ENCODE assay signal across 12 cellular contexts in genomic region chr3:127698264-127699097, GRCh38. TPM values are rescaled to one million over a fixed set of nuclear protein-coding genes. Genes with fewer than 3 reads are reported as not detected.
DNase-seq lines count a peak whose midpoint lies in the region; ATAC-seq and TF ChIP-seq lines count a peak whose summit lies in the region.
"Had no signal": no experiment of that assay in that cellular context is flagged by ENCODE, and none has a peak within 500 bp of the region (broad histone marks: within the 10 kb centered on the region; RNA-seq: fewer than 3 reads in every experiment).

No MANE protein-coding gene starts in this region.

- H4K20me1 ChIP-seq in IMR-90 (ENCODE audit: insufficient read depth, low read length) = no peaks in the 10 kb centered on the region; the same call in 1 of the 2 replicates

- H3K27ac ChIP-seq in IMR-90 (ENCODE audit: insufficient read depth, low read length) (peak overlapping the region; percentile 88), caudate nucleus (ENCODE audit: low read depth, low read length) (peak overlapping the region; percentile 81)

- H3K4me1 Mint-ChIP-seq in memory B cell = peaks cover 14% of the 10 kb centered on the region
- peaks cover 32% of the 10 kb centered on the region for H3K4me1 Mint-ChIP-seq in stimulated activated memory B cell treated with anti-CD40 and anti-IgM and Interleukin-4, amounts not matched to agents 10 μg/mL and 1 μg/mL and 100 μg/mL, for 72 hours
- H3K4me1 Mint-ChIP-seq in activated naive CD8-positive, alpha-beta T cell treated with anti-CD3 and anti-CD28 coated beads, Interleukin-2, amount 50 U/mL, for 24 hours = peaks cover 3% of the 10 kb centered on the region

- H3K27ac Mint-ChIP-seq in memory B cell = peak overlapping the region; percentile 68
- peak overlapping the region; percentile 73 for H3K27ac Mint-ChIP-seq in stimulated activated memory B cell treated with anti-CD40 and anti-IgM and Interleukin-4, amounts not matched to agents 10 μg/mL and 1 μg/mL and 100 μg/mL, for 72 hours
- no peak overlapping the region for H3K27ac Mint-ChIP-seq in activated naive CD8-positive, alpha-beta T cell treated with anti-CD3 and anti-CD28 coated beads, Interleukin-2, amount 50 U/mL, for 24 hours
- H3K27ac Mint-ChIP-seq: WTC11 had no signal

- peak overlapping the region; percentile 76 for H3K18ac ChIP-seq in IMR-90 (ENCODE audit: low read depth, low read length)

- H2AK5ac ChIP-seq in IMR-90 (ENCODE audit: low read depth, low read length) = peak overlapping the region; percentile 88

- no peaks in the 10 kb centered on the region for H3K9me3 ChIP-seq in IMR-90 (ENCODE audit: control insufficient read depth, insufficient read depth, low read length)
- H3K9me3 ChIP-seq: HAP-1 had no signal

- peak overlapping the region; percentile 90 for H2AFZ ChIP-seq in IMR-90 (replicated peaks; ENCODE audit: low read length, poor library complexity)

- peak overlapping the region; percentile 94 for H2BK5ac ChIP-seq in IMR-90 (ENCODE audit: low read depth, low read length, poor library complexity, severe bottlenecking)

- peaks cover 0 to 55% of the 10 kb centered on the region in 2 experiments; a peak in 2 of 4 replicates for H3K79me1 ChIP-seq in IMR-90 (ENCODE audit: low read depth in 1 of 2, low read length in 2 of 2)

- peaks cover 2% of the 10 kb centered on the region for H3K27me3 Mint-ChIP-seq in memory B cell
- H3K27me3 Mint-ChIP-seq in stimulated activated memory B cell treated with anti-CD40 and anti-IgM and Interleukin-4, amounts not matched to agents 10 μg/mL and 1 μg/mL and 100 μg/mL, for 72 hours = no peaks in the 10 kb centered on the region
- no peaks in the 10 kb centered on the region for H3K27me3 Mint-ChIP-seq in activated naive CD8-positive, alpha-beta T cell treated with anti-CD3 and anti-CD28 coated beads, Interleukin-2, amount 50 U/mL, for 24 hours

- peak overlapping the region; percentile 72; the same call in 1 of the 2 replicates for H3K23ac ChIP-seq in IMR-90 (ENCODE audit: low read depth, low read length)

- no peak for TF ChIP-seq RAD21 in IMR-90 (IDR thresholded peaks at IDR 0.05; ENCODE audit: low read length)

- peaks cover 31% of the 10 kb centered on the region for H3K9me1 ChIP-seq in IMR-90 (ENCODE audit: insufficient read depth, low read length)

- peak overlapping the region; percentile 11 for H3K4me3 Mint-ChIP-seq in memory B cell
- no peak overlapping the region for H3K4me3 Mint-ChIP-seq in stimulated activated memory B cell treated with anti-CD40 and anti-IgM and Interleukin-4, amounts not matched to agents 10 μg/mL and 1 μg/mL and 100 μg/mL, for 72 hours
- no peak overlapping the region for H3K4me3 Mint-ChIP-seq in activated naive CD8-positive, alpha-beta T cell treated with anti-CD3 and anti-CD28 coated beads, Interleukin-2, amount 50 U/mL, for 24 hours

- DNase-seq in IMR-90 = no peak
- no peak for DNase-seq in caudate nucleus (lab: John Stamatoyannopoulos, UW)
- DNase-seq in memory B cell (ENCODE audit: low spot score in 2 of 2) = no peak
- no peak for DNase-seq in iPS-NIHi7 (ENCODE audit: extremely low spot score)
- no peak for DNase-seq in activated naive CD8-positive, alpha-beta T cell treated with anti-CD3 and anti-CD28 coated beads, Interleukin-2, amount 50 U/mL, for 24 hours
- DNase-seq: NCI-H1417 treated with DMSO at 0.1 percent for 48 hours, OCI-M1 had no signal

- in situ Hi-C loops in IMR-90 (cut with MboI; ENCODE audit: low sequenced_read_pairs) = no loop called here

- 60% methylated on average over 2 of the region's 8 CpGs; no CpG with 5 or more reads in 1 of the 2 experiments for WGBS in IMR-90 (ENCODE audit: extremely low coverage in 2 of 2, insufficient read length in 1 of 2), 2 experiments

- CTCF ChIA-PET in IMR-90 (lab: Yijun Ruan, JAX) = interaction anchor here (1.6 to 1.9 kb wide), 3 partner anchors 73 to 127 kb away, joined by 3 to 6 read pairs (median 5); partner anchors contain the start of gene MGLL

- intact Hi-C loops in IMR-90 (cut with micrococcal nuclease) = no loop called here

- peak overlapping the region; percentile 72 for H3K14ac ChIP-seq in IMR-90 (replicated peaks; ENCODE audit: low read depth, low read length)

- BruUV-seq in IMR-90 (replicated peaks; lab: Mats Ljungman, UMichigan) = no TSS peak

- H3K36me3 Mint-ChIP-seq in memory B cell = no peaks in the 10 kb centered on the region
- H3K36me3 Mint-ChIP-seq in stimulated activated memory B cell treated with anti-CD40 and anti-IgM and Interleukin-4, amounts not matched to agents 10 μg/mL and 1 μg/mL and 100 μg/mL, for 72 hours = peaks cover 52% of the 10 kb centered on the region
- no peaks in the 10 kb centered on the region for H3K36me3 Mint-ChIP-seq in activated naive CD8-positive, alpha-beta T cell treated with anti-CD3 and anti-CD28 coated beads, Interleukin-2, amount 50 U/mL, for 24 hours (ENCODE audit: low read depth)
- H3K36me3 Mint-ChIP-seq: WTC11 had no signal

- ATAC-seq in IMR-90 (ENCODE audit: low read depth) (no peak), memory B cell (ENCODE audit: low read depth) (no peak), HG02759 (IDR thresholded peaks at IDR 0.05; ENCODE audit: unreplicated experiment) (no peak), GM21381 (IDR thresholded peaks at IDR 0.05; ENCODE audit: unreplicated experiment) (no peak)
- no peak for ATAC-seq in stimulated activated memory B cell treated with anti-CD40 and anti-IgM and Interleukin-4, amounts not matched to agents 10 μg/mL and 1 μg/mL and 100 μg/mL, for 72 hours
- ATAC-seq in activated naive CD8-positive, alpha-beta T cell treated with anti-CD3 and anti-CD28 coated beads, Interleukin-2, amount 50 U/mL, for 24 hours = no peak

- peak overlapping the region; percentile 71 to 97; a peak in 3 of 4 replicates for H4K8ac ChIP-seq in IMR-90 (ENCODE audit: low read depth in 2 of 2, low read length in 2 of 2)

- H4K91ac ChIP-seq in IMR-90 (ENCODE audit: insufficient read depth, low read depth, low read length) = peak overlapping the region; percentile 94

- peak overlapping the region; percentile 90 for H2BK20ac ChIP-seq in IMR-90 (ENCODE audit: low read depth, low read length)

- H3K4ac ChIP-seq in IMR-90 (ENCODE audit: low read depth, low read length) = peak overlapping the region; percentile 96

- no peak overlapping the region for H3K4me3 ChIP-seq in IMR-90 (ENCODE audit: insufficient read depth, low read depth, low read length)
- H3K4me3 ChIP-seq: HAP-1 had no signal

- H3K9ac ChIP-seq in IMR-90 (ENCODE audit: low read depth, low read length) = peak overlapping the region; percentile 18

- dilution Hi-C loops in IMR-90 (cut with HindIII; ENCODE audit: low sequenced_read_pairs, unreplicated experiment) = no loop called here

- TF ChIP-seq POLR2A in IMR-90 (IDR thresholded peaks at IDR 0.05; ENCODE audit: low read depth, low read length) = no peak

- H3K9me3 Mint-ChIP-seq in memory B cell = peaks cover 2% of the 10 kb centered on the region
- peaks cover under 1% of the 10 kb centered on the region for H3K9me3 Mint-ChIP-seq in stimulated activated memory B cell treated with anti-CD40 and anti-IgM and Interleukin-4, amounts not matched to agents 10 μg/mL and 1 μg/mL and 100 μg/mL, for 72 hours
- H3K9me3 Mint-ChIP-seq in activated naive CD8-positive, alpha-beta T cell treated with anti-CD3 and anti-CD28 coated beads, Interleukin-2, amount 50 U/mL, for 24 hours = peaks cover under 1% of the 10 kb centered on the region

- POLR2A ChIA-PET in IMR-90 (lab: Charles Lee; ENCODE audit: unreplicated experiment) = no interaction called here

- peak overlapping the region; percentile 73 for H4K5ac ChIP-seq in IMR-90 (ENCODE audit: low read depth, low read length)

- H2BK15ac ChIP-seq in IMR-90 (ENCODE audit: low read depth, low read length) = peak overlapping the region; percentile 93; the same call in 2 of the 3 replicates

- peaks cover 32% of the 10 kb centered on the region for H3K4me1 ChIP-seq in IMR-90 (ENCODE audit: control insufficient read depth, insufficient read depth, low read length)

- peak overlapping the region; percentile 93 for H2AK9ac ChIP-seq in IMR-90 (replicated peaks; ENCODE audit: low read depth, low read length, poor library complexity)

- no peak for TF ChIP-seq CTCF in IMR-90 (conservative IDR thresholded peaks at IDR 0.05; ENCODE audit: low read depth, low read length)

- no peaks in the 10 kb centered on the region for H3K27me3 ChIP-seq in IMR-90 (ENCODE audit: control insufficient read depth, insufficient read depth, low read length)

- no peak overlapping the region for H3K56ac ChIP-seq in IMR-90 (ENCODE audit: extremely low read depth, insufficient read depth, low read length)

- H3K4me2 ChIP-seq in IMR-90 (ENCODE audit: low read depth, low read length) = no peak overlapping the region

- no peaks in the 10 kb centered on the region for H3K36me3 ChIP-seq in IMR-90 (ENCODE audit: control insufficient read depth, insufficient read depth, low read length)
- H3K36me3 ChIP-seq: HAP-1 had no signal

- peak overlapping the region; percentile 77 for H2BK120ac ChIP-seq in IMR-90 (ENCODE audit: low read depth, low read length)

TF ChIP-seq in IMR-90, 13 proteins besides CTCF, POLR2A, EP300 and RAD21:
- TF ChIP-seq ELK1 (IDR thresholded peaks at IDR 0.05; ENCODE audit: borderline replicate concordance, low read depth, low read length) (no peak), SMC3 (IDR thresholded peaks at IDR 0.05; ENCODE audit: low read depth, low read length) (no peak), USF2 (IDR thresholded peaks at IDR 0.05; ENCODE audit: low read depth, low read length) (peak; percentile 14; the same call in 1 of the 2 replicates)

RNA-seq across cellular contexts. Expression of gene ABTB1, which starts 25.7 kb away (rescaled TPM):
- total RNA-seq in IMR-90 (2012; rRNA removed) = 3.2 and 3.3 TPM in 2 replicates
- 23.0 and 25.3 TPM in 2 replicates for polyA plus RNA-seq in IMR-90 (2012; rRNA removed)
- 18.6 and 29.2 TPM in 2 replicates for polyA plus RNA-seq in IMR-90 (2012; cell fraction: cytosol; rRNA removed)
- 139 and 305 TPM in 2 replicates for polyA plus RNA-seq in IMR-90 (2012; cell fraction: nucleus; rRNA removed; ENCODE audit: low replicate concordance)
